Comparison of ENCODE assay signal across 8 cellular contexts in genomic region chr9:132945186-132946130, GRCh38. TPM values are rescaled to one million over a fixed set of nuclear protein-coding genes. Genes with fewer than 3 reads are reported as not detected.
A peak's percentile ranks its signal among the peaks of the same experiment; 100 is the strongest.
DNase-seq lines count a peak whose midpoint lies in the region; ATAC-seq and TF ChIP-seq lines count a peak whose summit lies in the region.

No MANE protein-coding gene starts in this region.

- peak overlapping the region; percentile 94 to 98 for H3K27ac ChIP-seq in thoracic aorta

- no peaks in the 10 kb centered on the region for H3K9me3 Mint-ChIP-seq in activated CD4-positive, alpha-beta T cell treated with anti-CD3 and anti-CD28 coated beads, Interleukin-2, amount 10 ng/mL, durations not matched to agents 7 days and 5 days
- no peaks in the 10 kb centered on the region for H3K9me3 Mint-ChIP-seq in activated T-helper 2 cell treated with anti-CD3 and anti-CD28 coated beads, Interferon-gamma antibody, Interleukin-2, Interleukin-4, amounts not matched to agents 10 μg/mL and 5 μg/mL and 100 μg/mL, durations not matched to agents 14 hours and 24 hours and 36 hours

- H3K36me3 ChIP-seq in kidney epithelial cell (ENCODE audit: control insufficient read depth, insufficient read depth, low read length) = no peaks in the 10 kb centered on the region
- H3K36me3 ChIP-seq in thoracic aorta = no peaks in the 10 kb centered on the region

- CTCF ChIA-PET in activated CD4-positive, alpha-beta T cell treated with anti-CD3 and anti-CD28 coated beads, Interleukin-2, amount 10 ng/mL, durations not matched to agents 7 days and 5 days (lab: Charles Lee) = no interaction called here

- TF ChIP-seq CTCF in kidney epithelial cell (IDR thresholded peaks at IDR 0.05; ENCODE audit: insufficient read depth, low read length, poor library complexity, severe bottlenecking) = no peak
- TF ChIP-seq CTCF in thoracic aorta (IDR thresholded peaks at IDR 0.05) = no peak

- H3K27ac Mint-ChIP-seq in activated CD4-positive, alpha-beta T cell treated with anti-CD3 and anti-CD28 coated beads, Interleukin-2, amount 10 ng/mL, durations not matched to agents 7 days and 5 days = peak overlapping the region; percentile 99
- H3K27ac Mint-ChIP-seq in activated T-helper 2 cell treated with anti-CD3 and anti-CD28 coated beads, Interferon-gamma antibody, Interleukin-2, Interleukin-4, amounts not matched to agents 10 μg/mL and 5 μg/mL and 100 μg/mL, durations not matched to agents 14 hours and 24 hours and 36 hours = no peak overlapping the region

- POLR2A ChIA-PET in activated CD4-positive, alpha-beta T cell treated with anti-CD3 and anti-CD28 coated beads, Interleukin-2, amount 10 ng/mL, durations not matched to agents 7 days and 5 days (lab: Charles Lee) = no interaction called here

- peak overlapping the region; percentile 85 for H3K4me3 Mint-ChIP-seq in activated CD4-positive, alpha-beta T cell treated with anti-CD3 and anti-CD28 coated beads, Interleukin-2, amount 10 ng/mL, durations not matched to agents 7 days and 5 days
- peak overlapping the region; percentile 83 for H3K4me3 Mint-ChIP-seq in activated T-helper 2 cell treated with anti-CD3 and anti-CD28 coated beads, Interferon-gamma antibody, Interleukin-2, Interleukin-4, amounts not matched to agents 10 μg/mL and 5 μg/mL and 100 μg/mL, durations not matched to agents 14 hours and 24 hours and 36 hours (ENCODE audit: low read depth)

- no peaks in the 10 kb centered on the region for H3K9me3 ChIP-seq in thoracic aorta

- DNase-seq in activated CD4-positive, alpha-beta T cell treated with anti-CD3 and anti-CD28 coated beads, Interleukin-2, amount 10 ng/mL, durations not matched to agents 7 days and 5 days = no peak
- DNase-seq in activated CD4-positive, alpha-beta T cell treated with anti-CD3 and anti-CD28 coated beads, Interleukin-2, amount 50 U/mL, for 48 hours = no peak
- no peak for DNase-seq in activated T-helper 2 cell treated with anti-CD3 and anti-CD28 coated beads, Interferon-gamma antibody, Interleukin-2, Interleukin-4, amounts not matched to agents 10 μg/mL and 5 μg/mL and 100 μg/mL, durations not matched to agents 14 hours and 24 hours and 36 hours (ENCODE audit: low spot score)
- DNase-seq in kidney epithelial cell (ENCODE audit: low read depth) = no peak
- DNase-seq in thoracic aorta (ENCODE audit: low spot score) = no peak
- no peak for DNase-seq in NCI-H510A (lab: John Stamatoyannopoulos, UW)
- no peak for DNase-seq in cortex of kidney (lab: John Stamatoyannopoulos, UW)

- no peaks in the 10 kb centered on the region for H3K36me3 Mint-ChIP-seq in activated CD4-positive, alpha-beta T cell treated with anti-CD3 and anti-CD28 coated beads, Interleukin-2, amount 10 ng/mL, durations not matched to agents 7 days and 5 days (ENCODE audit: low read depth)
- no peaks in the 10 kb centered on the region for H3K36me3 Mint-ChIP-seq in activated T-helper 2 cell treated with anti-CD3 and anti-CD28 coated beads, Interferon-gamma antibody, Interleukin-2, Interleukin-4, amounts not matched to agents 10 μg/mL and 5 μg/mL and 100 μg/mL, durations not matched to agents 14 hours and 24 hours and 36 hours (ENCODE audit: low read depth)

- ATAC-seq in thoracic aorta (ENCODE audit: insufficient number of reproducible peaks, low FRiP score, low read depth) (no peak), GM21786 (IDR thresholded peaks at IDR 0.05; ENCODE audit: unreplicated experiment) (no peak)

- H3K27me3 ChIP-seq in kidney epithelial cell (ENCODE audit: control insufficient read depth, insufficient read depth, low read length) (no peaks in the 10 kb centered on the region), thoracic aorta (replicated peaks; ENCODE audit: insufficient read depth) (no peaks in the 10 kb centered on the region)

- H3K4me1 ChIP-seq in thoracic aorta (ENCODE audit: control insufficient read depth in 1 of 2, low read depth in 2 of 2) = peaks cover 12 to 22% of the 10 kb centered on the region in 2 donors

- no peaks in the 10 kb centered on the region for H3K27me3 Mint-ChIP-seq in activated CD4-positive, alpha-beta T cell treated with anti-CD3 and anti-CD28 coated beads, Interleukin-2, amount 10 ng/mL, durations not matched to agents 7 days and 5 days
- no peaks in the 10 kb centered on the region for H3K27me3 Mint-ChIP-seq in activated T-helper 2 cell treated with anti-CD3 and anti-CD28 coated beads, Interferon-gamma antibody, Interleukin-2, Interleukin-4, amounts not matched to agents 10 μg/mL and 5 μg/mL and 100 μg/mL, durations not matched to agents 14 hours and 24 hours and 36 hours (ENCODE audit: low read depth)

- intact Hi-C loops in activated T-helper 2 cell treated with anti-CD3 and anti-CD28 coated beads, Interferon-gamma antibody, Interleukin-2, Interleukin-4, amounts not matched to agents 10 μg/mL and 5 μg/mL and 100 μg/mL, durations not matched to agents 14 hours and 24 hours and 36 hours (cut with micrococcal nuclease) = loop anchor here (2.0 kb wide), 1 partner anchor 77 kb away; no protein-coding TSS in a partner anchor

- H3K4me3 ChIP-seq in kidney epithelial cell (ENCODE audit: low read depth, low read length) = peak overlapping the region; percentile 62
- H3K4me3 ChIP-seq in thoracic aorta = peak overlapping the region; percentile 97

- H3K4me1 Mint-ChIP-seq in activated CD4-positive, alpha-beta T cell treated with anti-CD3 and anti-CD28 coated beads, Interleukin-2, amount 10 ng/mL, durations not matched to agents 7 days and 5 days = peaks cover 33% of the 10 kb centered on the region
- H3K4me1 Mint-ChIP-seq in activated T-helper 2 cell treated with anti-CD3 and anti-CD28 coated beads, Interferon-gamma antibody, Interleukin-2, Interleukin-4, amounts not matched to agents 10 μg/mL and 5 μg/mL and 100 μg/mL, durations not matched to agents 14 hours and 24 hours and 36 hours (ENCODE audit: low read depth) = peaks cover 15% of the 10 kb centered on the region

RNA-seq across cellular contexts. Expression of gene TSC1, which starts 1.0 kb away (rescaled TPM):
- 10 to 100 TPM; 36.8 to 37.6 TPM for total RNA-seq in activated CD4-positive, alpha-beta T cell treated with anti-CD3 and anti-CD28 coated beads, Interleukin-2, amount 10 ng/mL, durations not matched to agents 7 days and 5 days
- 29.1 and 29.8 TPM in 2 replicates for total RNA-seq in activated T-helper 2 cell treated with anti-CD3 and anti-CD28 coated beads, Interferon-gamma antibody, Interleukin-2, Interleukin-4, amounts not matched to agents 10 μg/mL and 5 μg/mL and 100 μg/mL, durations not matched to agents 14 hours and 24 hours and 36 hours
- 31.3 and 31.7 TPM in 2 replicates for total RNA-seq in kidney epithelial cell
- total RNA-seq in thoracic aorta = 10 to 100 TPM; 36.1 to 65.4 TPM

RNA-seq across cellular contexts. Expression of gene GFI1B, which starts 33.0 kb away (rescaled TPM):
- not detected for total RNA-seq in activated CD4-positive, alpha-beta T cell treated with anti-CD3 and anti-CD28 coated beads, Interleukin-2, amount 10 ng/mL, durations not matched to agents 7 days and 5 days
- not detected in 2 replicates for total RNA-seq in activated T-helper 2 cell treated with anti-CD3 and anti-CD28 coated beads, Interferon-gamma antibody, Interleukin-2, Interleukin-4, amounts not matched to agents 10 μg/mL and 5 μg/mL and 100 μg/mL, durations not matched to agents 14 hours and 24 hours and 36 hours
- not detected in 2 replicates for total RNA-seq in kidney epithelial cell
- total RNA-seq in thoracic aorta = not detected
